In the genomic region with DNA sequence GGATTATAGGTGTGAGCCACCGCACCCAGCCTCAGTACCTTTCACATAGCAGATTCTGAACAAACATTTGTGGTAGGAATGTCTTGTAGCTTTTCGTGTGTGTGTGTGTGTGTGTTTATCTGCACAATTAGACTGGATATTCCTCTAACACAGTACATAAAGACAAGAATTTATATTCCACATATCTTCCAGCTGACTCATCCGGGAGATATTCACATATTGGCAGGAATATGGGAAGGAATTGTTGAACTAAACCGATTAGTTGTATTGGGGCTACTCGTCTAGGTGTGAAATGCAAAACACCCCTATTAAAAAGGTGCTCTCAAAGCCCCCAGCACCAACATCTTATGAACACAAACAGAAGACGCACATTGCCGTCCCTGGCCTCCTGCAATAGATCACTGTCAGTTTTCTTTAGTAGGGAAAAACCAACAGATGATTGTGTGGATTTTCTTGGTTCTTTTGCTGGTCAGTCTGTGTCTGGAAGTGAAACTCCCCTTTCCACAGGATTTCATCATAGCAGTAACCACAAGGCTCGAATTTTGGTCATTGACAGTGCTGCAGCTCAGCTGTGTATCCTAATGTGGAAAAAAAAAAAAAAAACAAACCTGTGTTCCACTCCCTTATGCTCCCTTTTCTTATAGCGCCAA, we compare ENCODE assay signal across 1 cellular context.
TF ChIP-seq lines count a peak whose summit lies in the region.

No MANE protein-coding gene starts in this region.

TF ChIP-seq in GM12878, 131 proteins besides CTCF, POLR2A, EP300 and RAD21 (continued from another document and continues in another):
- TF ChIP-seq, protein P1, sequence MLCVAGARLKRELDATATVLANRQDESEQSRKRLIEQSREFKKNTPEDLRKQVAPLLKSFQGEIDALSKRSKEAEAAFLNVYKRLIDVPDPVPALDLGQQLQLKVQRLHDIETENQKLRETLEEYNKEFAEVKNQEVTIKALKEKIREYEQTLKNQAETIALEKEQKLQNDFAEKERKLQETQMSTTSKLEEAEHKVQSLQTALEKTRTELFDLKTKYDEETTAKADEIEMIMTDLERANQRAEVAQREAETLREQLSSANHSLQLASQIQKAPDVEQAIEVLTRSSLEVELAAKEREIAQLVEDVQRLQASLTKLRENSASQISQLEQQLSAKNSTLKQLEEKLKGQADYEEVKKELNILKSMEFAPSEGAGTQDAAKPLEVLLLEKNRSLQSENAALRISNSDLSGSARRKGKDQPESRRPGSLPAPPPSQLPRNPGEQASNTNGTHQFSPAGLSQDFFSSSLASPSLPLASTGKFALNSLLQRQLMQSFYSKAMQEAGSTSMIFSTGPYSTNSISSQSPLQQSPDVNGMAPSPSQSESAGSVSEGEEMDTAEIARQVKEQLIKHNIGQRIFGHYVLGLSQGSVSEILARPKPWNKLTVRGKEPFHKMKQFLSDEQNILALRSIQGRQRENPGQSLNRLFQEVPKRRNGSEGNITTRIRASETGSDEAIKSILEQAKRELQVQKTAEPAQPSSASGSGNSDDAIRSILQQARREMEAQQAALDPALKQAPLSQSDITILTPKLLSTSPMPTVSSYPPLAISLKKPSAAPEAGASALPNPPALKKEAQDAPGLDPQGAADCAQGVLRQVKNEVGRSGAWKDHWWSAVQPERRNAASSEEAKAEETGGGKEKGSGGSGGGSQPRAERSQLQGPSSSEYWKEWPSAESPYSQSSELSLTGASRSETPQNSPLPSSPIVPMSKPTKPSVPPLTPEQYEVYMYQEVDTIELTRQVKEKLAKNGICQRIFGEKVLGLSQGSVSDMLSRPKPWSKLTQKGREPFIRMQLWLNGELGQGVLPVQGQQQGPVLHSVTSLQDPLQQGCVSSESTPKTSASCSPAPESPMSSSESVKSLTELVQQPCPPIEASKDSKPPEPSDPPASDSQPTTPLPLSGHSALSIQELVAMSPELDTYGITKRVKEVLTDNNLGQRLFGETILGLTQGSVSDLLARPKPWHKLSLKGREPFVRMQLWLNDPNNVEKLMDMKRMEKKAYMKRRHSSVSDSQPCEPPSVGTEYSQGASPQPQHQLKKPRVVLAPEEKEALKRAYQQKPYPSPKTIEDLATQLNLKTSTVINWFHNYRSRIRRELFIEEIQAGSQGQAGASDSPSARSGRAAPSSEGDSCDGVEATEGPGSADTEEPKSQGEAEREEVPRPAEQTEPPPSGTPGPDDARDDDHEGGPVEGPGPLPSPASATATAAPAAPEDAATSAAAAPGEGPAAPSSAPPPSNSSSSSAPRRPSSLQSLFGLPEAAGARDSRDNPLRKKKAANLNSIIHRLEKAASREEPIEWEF (IDR thresholded peaks at IDR 0.05; ENCODE audit: insufficient replicate concordance, low read depth, low read length) = no peak
- TF ChIP-seq, protein P2, sequence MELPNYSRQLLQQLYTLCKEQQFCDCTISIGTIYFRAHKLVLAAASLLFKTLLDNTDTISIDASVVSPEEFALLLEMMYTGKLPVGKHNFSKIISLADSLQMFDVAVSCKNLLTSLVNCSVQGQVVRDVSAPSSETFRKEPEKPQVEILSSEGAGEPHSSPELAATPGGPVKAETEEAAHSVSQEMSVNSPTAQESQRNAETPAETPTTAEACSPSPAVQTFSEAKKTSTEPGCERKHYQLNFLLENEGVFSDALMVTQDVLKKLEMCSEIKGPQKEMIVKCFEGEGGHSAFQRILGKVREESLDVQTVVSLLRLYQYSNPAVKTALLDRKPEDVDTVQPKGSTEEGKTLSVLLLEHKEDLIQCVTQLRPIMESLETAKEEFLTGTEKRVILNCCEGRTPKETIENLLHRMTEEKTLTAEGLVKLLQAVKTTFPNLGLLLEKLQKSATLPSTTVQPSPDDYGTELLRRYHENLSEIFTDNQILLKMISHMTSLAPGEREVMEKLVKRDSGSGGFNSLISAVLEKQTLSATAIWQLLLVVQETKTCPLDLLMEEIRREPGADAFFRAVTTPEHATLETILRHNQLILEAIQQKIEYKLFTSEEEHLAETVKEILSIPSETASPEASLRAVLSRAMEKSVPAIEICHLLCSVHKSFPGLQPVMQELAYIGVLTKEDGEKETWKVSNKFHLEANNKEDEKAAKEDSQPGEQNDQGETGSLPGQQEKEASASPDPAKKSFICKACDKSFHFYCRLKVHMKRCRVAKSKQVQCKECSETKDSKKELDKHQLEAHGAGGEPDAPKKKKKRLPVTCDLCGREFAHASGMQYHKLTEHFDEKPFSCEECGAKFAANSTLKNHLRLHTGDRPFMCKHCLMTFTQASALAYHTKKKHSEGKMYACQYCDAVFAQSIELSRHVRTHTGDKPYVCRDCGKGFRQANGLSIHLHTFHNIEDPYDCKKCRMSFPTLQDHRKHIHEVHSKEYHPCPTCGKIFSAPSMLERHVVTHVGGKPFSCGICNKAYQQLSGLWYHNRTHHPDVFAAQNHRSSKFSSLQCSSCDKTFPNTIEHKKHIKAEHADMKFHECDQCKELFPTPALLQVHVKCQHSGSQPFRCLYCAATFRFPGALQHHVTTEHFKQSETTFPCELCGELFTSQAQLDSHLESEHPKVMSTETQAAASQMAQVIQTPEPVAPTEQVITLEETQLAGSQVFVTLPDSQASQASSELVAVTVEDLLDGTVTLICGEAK (IDR thresholded peaks at IDR 0.05; ENCODE audit: borderline replicate concordance) = no peak
- no peak for TF ChIP-seq STAT1 (conservative IDR thresholded peaks at IDR 0.05)
- TF ChIP-seq, protein P3, sequence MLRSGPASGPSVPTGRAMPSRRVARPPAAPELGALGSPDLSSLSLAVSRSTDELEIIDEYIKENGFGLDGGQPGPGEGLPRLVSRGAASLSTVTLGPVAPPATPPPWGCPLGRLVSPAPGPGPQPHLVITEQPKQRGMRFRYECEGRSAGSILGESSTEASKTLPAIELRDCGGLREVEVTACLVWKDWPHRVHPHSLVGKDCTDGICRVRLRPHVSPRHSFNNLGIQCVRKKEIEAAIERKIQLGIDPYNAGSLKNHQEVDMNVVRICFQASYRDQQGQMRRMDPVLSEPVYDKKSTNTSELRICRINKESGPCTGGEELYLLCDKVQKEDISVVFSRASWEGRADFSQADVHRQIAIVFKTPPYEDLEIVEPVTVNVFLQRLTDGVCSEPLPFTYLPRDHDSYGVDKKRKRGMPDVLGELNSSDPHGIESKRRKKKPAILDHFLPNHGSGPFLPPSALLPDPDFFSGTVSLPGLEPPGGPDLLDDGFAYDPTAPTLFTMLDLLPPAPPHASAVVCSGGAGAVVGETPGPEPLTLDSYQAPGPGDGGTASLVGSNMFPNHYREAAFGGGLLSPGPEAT (IDR thresholded peaks at IDR 0.05; ENCODE audit: low read depth) = 0 out of 2 replicates have a peak, but pooled peaks have one; percentile 23
- TF ChIP-seq NFIC (IDR thresholded peaks at IDR 0.05; ENCODE audit: low read depth, low read length) = peak; percentile 73
- TF ChIP-seq, protein P4, sequence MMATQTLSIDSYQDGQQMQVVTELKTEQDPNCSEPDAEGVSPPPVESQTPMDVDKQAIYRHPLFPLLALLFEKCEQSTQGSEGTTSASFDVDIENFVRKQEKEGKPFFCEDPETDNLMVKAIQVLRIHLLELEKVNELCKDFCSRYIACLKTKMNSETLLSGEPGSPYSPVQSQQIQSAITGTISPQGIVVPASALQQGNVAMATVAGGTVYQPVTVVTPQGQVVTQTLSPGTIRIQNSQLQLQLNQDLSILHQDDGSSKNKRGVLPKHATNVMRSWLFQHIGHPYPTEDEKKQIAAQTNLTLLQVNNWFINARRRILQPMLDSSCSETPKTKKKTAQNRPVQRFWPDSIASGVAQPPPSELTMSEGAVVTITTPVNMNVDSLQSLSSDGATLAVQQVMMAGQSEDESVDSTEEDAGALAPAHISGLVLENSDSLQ (IDR thresholded peaks at IDR 0.05) = peak; percentile 71
- TF ChIP-seq EED (IDR thresholded peaks at IDR 0.05; ENCODE audit: low read depth) = peak; percentile 73; the same call in 1 of the 2 replicates
- TF ChIP-seq FOXM1 (IDR thresholded peaks at IDR 0.05; ENCODE audit: low read depth, low read length) = peak; percentile 28; the same call in 1 of the 2 replicates
- TF ChIP-seq TCF7 (IDR thresholded peaks at IDR 0.05; ENCODE audit: borderline replicate concordance) = no peak
- TF ChIP-seq ZNF217 (IDR thresholded peaks at IDR 0.05) = no peak
- TF ChIP-seq POLR2AphosphoS5 (IDR thresholded peaks at IDR 0.05; ENCODE audit: low read length) = no peak
- TF ChIP-seq FOS (IDR thresholded peaks at IDR 0.05; ENCODE audit: borderline replicate concordance, extremely low read depth, insufficient read length) = no peak
- TF ChIP-seq WRNIP1 (IDR thresholded peaks at IDR 0.05; ENCODE audit: borderline replicate concordance, low read depth, low read length) = no peak
- TF ChIP-seq ZSCAN29 (IDR thresholded peaks at IDR 0.05) = no peak
- TF ChIP-seq CHD4 (IDR thresholded peaks at IDR 0.05) = no peak
- no peak for TF ChIP-seq RELA (IDR thresholded peaks at IDR 0.05; ENCODE audit: borderline replicate concordance, partially characterized antibody)
- no peak for TF ChIP-seq ZBED1 (IDR thresholded peaks at IDR 0.05; ENCODE audit: borderline replicate concordance)
- TF ChIP-seq GABPA (IDR thresholded peaks at IDR 0.05; ENCODE audit: low read depth) = 0 out of 2 replicates have a peak, but pooled peaks have one; percentile 33
- peak; percentile 59 for TF ChIP-seq IKZF1 (conservative IDR thresholded peaks at IDR 0.05)
- no peak for TF ChIP-seq MEF2A (IDR thresholded peaks at IDR 0.05; ENCODE audit: insufficient read depth, low read depth, low read length)
- no peak for TF ChIP-seq NR2C1 (IDR thresholded peaks at IDR 0.05)
- TF ChIP-seq, protein P5, sequence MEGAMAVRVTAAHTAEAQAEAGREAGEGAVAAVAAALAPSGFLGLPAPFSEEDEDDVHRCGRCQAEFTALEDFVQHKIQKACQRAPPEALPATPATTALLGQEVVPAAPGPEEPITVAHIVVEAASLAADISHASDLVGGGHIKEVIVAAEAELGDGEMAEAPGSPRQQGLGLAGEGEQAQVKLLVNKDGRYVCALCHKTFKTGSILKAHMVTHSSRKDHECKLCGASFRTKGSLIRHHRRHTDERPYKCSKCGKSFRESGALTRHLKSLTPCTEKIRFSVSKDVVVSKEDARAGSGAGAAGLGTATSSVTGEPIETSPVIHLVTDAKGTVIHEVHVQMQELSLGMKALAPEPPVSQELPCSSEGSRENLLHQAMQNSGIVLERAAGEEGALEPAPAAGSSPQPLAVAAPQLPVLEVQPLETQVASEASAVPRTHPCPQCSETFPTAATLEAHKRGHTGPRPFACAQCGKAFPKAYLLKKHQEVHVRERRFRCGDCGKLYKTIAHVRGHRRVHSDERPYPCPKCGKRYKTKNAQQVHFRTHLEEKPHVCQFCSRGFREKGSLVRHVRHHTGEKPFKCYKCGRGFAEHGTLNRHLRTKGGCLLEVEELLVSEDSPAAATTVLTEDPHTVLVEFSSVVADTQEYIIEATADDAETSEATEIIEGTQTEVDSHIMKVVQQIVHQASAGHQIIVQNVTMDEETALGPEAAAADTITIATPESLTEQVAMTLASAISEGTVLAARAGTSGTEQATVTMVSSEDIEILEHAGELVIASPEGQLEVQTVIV (IDR thresholded peaks at IDR 0.05; ENCODE audit: borderline replicate concordance, partially characterized antibody) = no peak
- TF ChIP-seq, protein P6, sequence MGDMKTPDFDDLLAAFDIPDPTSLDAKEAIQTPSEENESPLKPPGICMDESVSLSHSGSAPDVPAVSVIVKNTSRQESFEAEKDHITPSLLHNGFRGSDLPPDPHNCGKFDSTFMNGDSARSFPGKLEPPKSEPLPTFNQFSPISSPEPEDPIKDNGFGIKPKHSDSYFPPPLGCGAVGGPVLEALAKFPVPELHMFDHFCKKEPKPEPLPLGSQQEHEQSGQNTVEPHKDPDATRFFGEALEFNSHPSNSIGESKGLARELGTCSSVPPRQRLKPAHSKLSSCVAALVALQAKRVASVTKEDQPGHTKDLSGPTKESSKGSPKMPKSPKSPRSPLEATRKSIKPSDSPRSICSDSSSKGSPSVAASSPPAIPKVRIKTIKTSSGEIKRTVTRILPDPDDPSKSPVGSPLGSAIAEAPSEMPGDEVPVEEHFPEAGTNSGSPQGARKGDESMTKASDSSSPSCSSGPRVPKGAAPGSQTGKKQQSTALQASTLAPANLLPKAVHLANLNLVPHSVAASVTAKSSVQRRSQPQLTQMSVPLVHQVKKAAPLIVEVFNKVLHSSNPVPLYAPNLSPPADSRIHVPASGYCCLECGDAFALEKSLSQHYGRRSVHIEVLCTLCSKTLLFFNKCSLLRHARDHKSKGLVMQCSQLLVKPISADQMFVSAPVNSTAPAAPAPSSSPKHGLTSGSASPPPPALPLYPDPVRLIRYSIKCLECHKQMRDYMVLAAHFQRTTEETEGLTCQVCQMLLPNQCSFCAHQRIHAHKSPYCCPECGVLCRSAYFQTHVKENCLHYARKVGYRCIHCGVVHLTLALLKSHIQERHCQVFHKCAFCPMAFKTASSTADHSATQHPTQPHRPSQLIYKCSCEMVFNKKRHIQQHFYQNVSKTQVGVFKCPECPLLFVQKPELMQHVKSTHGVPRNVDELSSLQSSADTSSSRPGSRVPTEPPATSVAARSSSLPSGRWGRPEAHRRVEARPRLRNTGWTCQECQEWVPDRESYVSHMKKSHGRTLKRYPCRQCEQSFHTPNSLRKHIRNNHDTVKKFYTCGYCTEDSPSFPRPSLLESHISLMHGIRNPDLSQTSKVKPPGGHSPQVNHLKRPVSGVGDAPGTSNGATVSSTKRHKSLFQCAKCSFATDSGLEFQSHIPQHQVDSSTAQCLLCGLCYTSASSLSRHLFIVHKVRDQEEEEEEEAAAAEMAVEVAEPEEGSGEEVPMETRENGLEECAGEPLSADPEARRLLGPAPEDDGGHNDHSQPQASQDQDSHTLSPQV (IDR thresholded peaks at IDR 0.05) = no peak
- TF ChIP-seq, protein P7, sequence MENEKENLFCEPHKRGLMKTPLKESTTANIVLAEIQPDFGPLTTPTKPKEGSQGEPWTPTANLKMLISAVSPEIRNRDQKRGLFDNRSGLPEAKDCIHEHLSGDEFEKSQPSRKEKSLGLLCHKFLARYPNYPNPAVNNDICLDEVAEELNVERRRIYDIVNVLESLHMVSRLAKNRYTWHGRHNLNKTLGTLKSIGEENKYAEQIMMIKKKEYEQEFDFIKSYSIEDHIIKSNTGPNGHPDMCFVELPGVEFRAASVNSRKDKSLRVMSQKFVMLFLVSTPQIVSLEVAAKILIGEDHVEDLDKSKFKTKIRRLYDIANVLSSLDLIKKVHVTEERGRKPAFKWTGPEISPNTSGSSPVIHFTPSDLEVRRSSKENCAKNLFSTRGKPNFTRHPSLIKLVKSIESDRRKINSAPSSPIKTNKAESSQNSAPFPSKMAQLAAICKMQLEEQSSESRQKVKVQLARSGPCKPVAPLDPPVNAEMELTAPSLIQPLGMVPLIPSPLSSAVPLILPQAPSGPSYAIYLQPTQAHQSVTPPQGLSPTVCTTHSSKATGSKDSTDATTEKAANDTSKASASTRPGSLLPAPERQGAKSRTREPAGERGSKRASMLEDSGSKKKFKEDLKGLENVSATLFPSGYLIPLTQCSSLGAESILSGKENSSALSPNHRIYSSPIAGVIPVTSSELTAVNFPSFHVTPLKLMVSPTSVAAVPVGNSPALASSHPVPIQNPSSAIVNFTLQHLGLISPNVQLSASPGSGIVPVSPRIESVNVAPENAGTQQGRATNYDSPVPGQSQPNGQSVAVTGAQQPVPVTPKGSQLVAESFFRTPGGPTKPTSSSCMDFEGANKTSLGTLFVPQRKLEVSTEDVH (IDR thresholded peaks at IDR 0.05; ENCODE audit: low read depth, partially characterized antibody) = no peak
- no peak for TF ChIP-seq ZNF207 (IDR thresholded peaks at IDR 0.05; ENCODE audit: borderline replicate concordance)
- no peak for TF ChIP-seq POLR2AphosphoS2 (IDR thresholded peaks at IDR 0.05; ENCODE audit: low read depth, low read length)
- TF ChIP-seq SPI1 (IDR thresholded peaks at IDR 0.05; ENCODE audit: borderline replicate concordance, insufficient read depth, low read depth, low read length) = peak; percentile 29; the same call in 1 of the 2 replicates
- TF ChIP-seq CREB1 (IDR thresholded peaks at IDR 0.05; ENCODE audit: low read depth) = no peak
- TF ChIP-seq RB1 (IDR thresholded peaks at IDR 0.05; ENCODE audit: borderline replicate concordance) = no peak
- no peak for TF ChIP-seq CHD1 (IDR thresholded peaks at IDR 0.05; ENCODE audit: low read depth, low read length)
- TF ChIP-seq HDAC6 (IDR thresholded peaks at IDR 0.05; ENCODE audit: unreplicated experiment) = no peak
- peak; percentile 55 for TF ChIP-seq IKZF2 (IDR thresholded peaks at IDR 0.05)
- TF ChIP-seq DPF2 (IDR thresholded peaks at IDR 0.05) = no peak
